In the genomic region with DNA sequence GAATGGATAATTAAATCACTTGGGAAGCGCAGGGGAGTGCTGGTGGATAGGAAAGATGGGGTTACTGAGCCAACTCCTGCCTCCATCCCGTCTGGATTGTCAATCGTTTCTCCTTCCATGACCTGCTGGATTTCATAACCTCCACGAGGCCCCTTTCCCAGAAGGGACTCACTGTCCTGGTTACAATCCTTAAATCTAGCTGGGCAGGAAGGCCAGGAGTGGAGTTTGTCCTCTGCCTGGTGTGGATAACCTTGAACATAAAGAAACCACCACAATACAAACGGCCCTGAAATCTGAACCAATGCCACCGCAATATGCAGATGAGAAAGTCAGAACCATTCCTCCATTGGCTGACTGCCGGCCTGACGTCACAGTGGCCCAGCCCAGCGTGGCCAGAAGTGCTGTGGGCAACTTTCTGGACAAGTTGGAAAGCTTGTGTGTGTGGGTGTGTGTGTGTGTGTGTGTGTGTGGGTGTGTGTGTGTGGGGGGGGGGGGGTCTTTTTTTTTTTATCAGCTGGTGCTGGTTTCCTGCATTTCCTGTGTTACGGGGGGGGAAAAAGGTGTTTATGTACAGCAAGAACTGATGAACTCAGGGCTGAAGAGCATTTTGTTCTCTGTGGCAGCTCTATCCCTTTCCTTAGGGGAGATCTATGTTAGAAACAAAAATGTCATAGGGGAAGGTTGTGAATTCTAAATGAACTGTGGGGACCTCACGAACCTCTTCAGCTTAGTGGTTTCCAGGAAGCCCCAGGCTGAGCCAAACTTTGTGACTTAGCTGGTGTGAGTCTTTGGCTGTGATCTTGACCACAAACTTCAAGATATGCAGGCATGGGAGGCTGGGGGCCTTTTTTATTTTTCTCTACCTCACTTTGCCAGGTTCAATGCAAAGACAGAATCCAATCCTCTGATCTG, we compare ENCODE assay signal across 7 cellular contexts.
A peak's percentile ranks its signal among the peaks of the same experiment; 100 is the strongest.
DNase-seq lines count a peak whose midpoint lies in the region; ATAC-seq and TF ChIP-seq lines count a peak whose summit lies in the region.

No MANE protein-coding gene starts in this region.

- intact Hi-C loops in esophagus squamous epithelium (cut with DNase I): no loop called here

- H4K20me1 ChIP-seq in OCI-LY1 (ENCODE audit: insufficient read depth, low read length): no peaks in the 10 kb centered on the region

- H3K4me1 Mint-ChIP-seq in activated T-cell treated with anti-CD3 and anti-CD28 coated beads, Interleukin-2, amount 50 U/mL, for 4 hours (ENCODE audit: low read depth): peaks cover 26% of the 10 kb centered on the region

- TF ChIP-seq CTCF in OCI-LY1 (IDR thresholded peaks at IDR 0.05; ENCODE audit: low read length) (no peak), esophagus squamous epithelium (IDR thresholded peaks at IDR 0.05) (no peak)

- peak; percentile 50 for DNase-seq in activated T-cell treated with anti-CD3 and anti-CD28 coated beads, Interleukin-2, amount 50 U/mL, for 4 hours
- DNase-seq in esophagus squamous epithelium (lab: John Stamatoyannopoulos, UW): peak; percentile 16
- DNase-seq in stimulated activated CD8-positive, alpha-beta memory T cell treated with anti-CD3 and anti-CD28 coated beads, Interleukin-4, amount 100 ng/mL, for 4 hours (ENCODE audit: low read depth in 2 of 2, low spot score in 1 of 2): peak; percentile 38 to 51

- H3K9me3 ChIP-seq in OCI-LY1 (ENCODE audit: low read length): no peaks in the 10 kb centered on the region
- H3K9me3 ChIP-seq in esophagus squamous epithelium: no peaks in the 10 kb centered on the region
- no peaks in the 10 kb centered on the region for H3K9me3 ChIP-seq in muscle layer of duodenum (ENCODE audit: control insufficient read depth in 1 of 2, low read length in 2 of 2)

- H3K79me2 ChIP-seq in OCI-LY1 (ENCODE audit: insufficient read depth, low read length): no peaks in the 10 kb centered on the region

- no peak overlapping the region for H2AFZ ChIP-seq in OCI-LY1 (ENCODE audit: low read length)

- H3K4me3 Mint-ChIP-seq in activated T-cell treated with anti-CD3 and anti-CD28 coated beads, Interleukin-2, amount 50 U/mL, for 4 hours: peak overlapping the region; percentile 67

- ATAC-seq in GM18861 (IDR thresholded peaks at IDR 0.05; ENCODE audit: unreplicated experiment) (peak; percentile 67), HG03571 (IDR thresholded peaks at IDR 0.05; ENCODE audit: unreplicated experiment) (peak; percentile 53)
- peak; percentile 86 to 91 for ATAC-seq in activated T-cell treated with anti-CD3 and anti-CD28 coated beads, Interleukin-2, amount 50 U/mL, for 4 hours

- H3K27me3 Mint-ChIP-seq in activated T-cell treated with anti-CD3 and anti-CD28 coated beads, Interleukin-2, amount 50 U/mL, for 4 hours (ENCODE audit: low read depth): no peaks in the 10 kb centered on the region

- no peaks in the 10 kb centered on the region for H3K36me3 Mint-ChIP-seq in activated T-cell treated with anti-CD3 and anti-CD28 coated beads, Interleukin-2, amount 50 U/mL, for 4 hours (ENCODE audit: insufficient read depth)

- no peaks in the 10 kb centered on the region for H3K4me1 ChIP-seq in OCI-LY1 (ENCODE audit: insufficient read depth, low read length, severe bottlenecking)
- peaks cover 9 to 24% (median 13%) of the 10 kb centered on the region in 3 donors for H3K4me1 ChIP-seq in esophagus squamous epithelium
- peaks cover 6 to 12% of the 10 kb centered on the region in 2 donors for H3K4me1 ChIP-seq in muscle layer of duodenum (ENCODE audit: control insufficient read depth in 1 of 2, insufficient read depth in 2 of 2, low read length in 2 of 2)

- H3K9me3 Mint-ChIP-seq in activated T-cell treated with anti-CD3 and anti-CD28 coated beads, Interleukin-2, amount 50 U/mL, for 4 hours: no peaks in the 10 kb centered on the region

- no peaks in the 10 kb centered on the region for H3F3A ChIP-seq in OCI-LY1 (ENCODE audit: insufficient read depth, low read length)

- H3K9ac ChIP-seq in OCI-LY1 (ENCODE audit: low read length): no peak overlapping the region

- no peaks in the 10 kb centered on the region for H3K36me3 ChIP-seq in OCI-LY1 (ENCODE audit: insufficient read depth, low read length)
- no peaks in the 10 kb centered on the region for H3K36me3 ChIP-seq in esophagus squamous epithelium
- no peaks in the 10 kb centered on the region for H3K36me3 ChIP-seq in muscle layer of duodenum (ENCODE audit: control insufficient read depth in 1 of 2, insufficient read depth in 2 of 2, low read length in 2 of 2)

- H3K27ac ChIP-seq in OCI-LY1 (ENCODE audit: low read depth, low read length, poor library complexity, severe bottlenecking): no peak overlapping the region
- peak overlapping the region; percentile 73 to 89 (median 82) for H3K27ac ChIP-seq in esophagus squamous epithelium
- peak overlapping the region; percentile 78 for H3K27ac ChIP-seq in muscle layer of duodenum (ENCODE audit: low read length)

- H3K9me2 ChIP-seq in OCI-LY1 (ENCODE audit: low read depth, low read length): no peaks in the 10 kb centered on the region

- no peak overlapping the region for H3K4me3 ChIP-seq in OCI-LY1 (ENCODE audit: low read depth, low read length, poor library complexity, severe bottlenecking)
- peak overlapping the region in 2 of 4 donors; percentile 3 to 43 for H3K4me3 ChIP-seq in esophagus squamous epithelium
- H3K4me3 ChIP-seq in muscle layer of duodenum (ENCODE audit: low read depth in 1 of 2, low read length in 2 of 2): peak overlapping the region in 1 of 2 donors; percentile 28

- no peaks in the 10 kb centered on the region for H3K27me3 ChIP-seq in OCI-LY1 (ENCODE audit: insufficient read depth, low read length)
- no peaks in the 10 kb centered on the region for H3K27me3 ChIP-seq in esophagus squamous epithelium
- H3K27me3 ChIP-seq in muscle layer of duodenum (ENCODE audit: low read depth, low read length): no peaks in the 10 kb centered on the region

- no peak for TF ChIP-seq POLR2A in esophagus squamous epithelium (IDR thresholded peaks at IDR 0.05)

- 4 to 6% methylated on average over 10 to 11 of the region's 11 CpGs for WGBS in esophagus squamous epithelium, 2 donors

- H3K4me2 ChIP-seq in OCI-LY1 (ENCODE audit: low read length): peak overlapping the region; percentile 16; the same call in 1 of the 2 replicates
